16 cellular contexts compared by ENCODE assay signal in the genomic region with DNA sequence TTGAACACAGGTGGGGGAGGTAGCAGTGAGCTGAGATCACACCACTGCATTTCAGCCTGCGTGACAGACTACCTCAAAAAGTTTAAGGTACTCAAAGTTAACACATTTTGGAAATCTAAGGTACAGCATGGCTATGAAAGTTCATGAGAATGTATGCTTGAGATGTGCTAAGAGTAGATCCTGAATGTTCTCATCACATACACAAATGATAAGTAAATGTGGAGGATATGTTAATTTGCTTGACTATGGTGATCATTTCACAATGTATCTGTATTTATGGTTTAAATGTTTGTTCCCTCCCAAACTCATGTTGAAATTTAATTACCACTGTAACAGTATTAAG. TPM values are rescaled to one million over a fixed set of nuclear protein-coding genes. Genes with fewer than 3 reads are reported as not detected.
DNase-seq lines count a peak whose midpoint lies in the region; ATAC-seq and TF ChIP-seq lines count a peak whose summit lies in the region.
"Had no signal": no experiment of that assay in that cellular context is flagged by ENCODE, and none has a peak within 500 bp of the region (broad histone marks: within the 10 kb centered on the region; RNA-seq: fewer than 3 reads in every experiment).

No MANE protein-coding gene starts in this region.

- no peak for ATAC-seq in GM19035 (IDR thresholded peaks at IDR 0.05; ENCODE audit: unreplicated experiment)

- no CpG with 5 or more reads among the region's 1 CpG for WGBS in H9 (ENCODE audit: extremely low coverage, insufficient read length, low lambda C conversion rate)

- H3K27me3 Mint-ChIP-seq in T-helper 2 cell treated with Interferon-gamma antibody and Interleukin-4, amounts not matched to agents 5 μg/mL and 100 μg/mL, for 36 hours (ENCODE audit: low read depth): no peaks in the 10 kb centered on the region
- H3K27me3 Mint-ChIP-seq in activated T-helper 2 cell treated with anti-CD3 and anti-CD28 coated beads, Interferon-gamma antibody, Interleukin-2, Interleukin-4, amounts not matched to agents 10 μg/mL and 5 μg/mL and 100 μg/mL, durations not matched to agents 14 hours and 24 hours and 36 hours (ENCODE audit: low read depth): no peaks in the 10 kb centered on the region
- H3K27me3 Mint-ChIP-seq in nephron (ENCODE audit: low read depth): no peaks in the 10 kb centered on the region
- H3K27me3 Mint-ChIP-seq in H9 (ENCODE audit: low read depth): no peaks in the 10 kb centered on the region

- no peak overlapping the region for H4K5ac ChIP-seq in H9 (ENCODE audit: insufficient read length, low read depth, low read length)

- H4K91ac ChIP-seq in H9 (ENCODE audit: insufficient read length, low read depth, low read length): no peak overlapping the region

- no peak overlapping the region for H2BK120ac ChIP-seq in H9 (ENCODE audit: low read depth, low read length, poor library complexity, severe bottlenecking)

- no peak for DNase-seq in T-helper 2 cell treated with Interferon-gamma antibody and Interleukin-4, amounts not matched to agents 5 μg/mL and 100 μg/mL, for 36 hours (ENCODE audit: low spot score)
- no peak for DNase-seq in T-helper 2 cell
- DNase-seq in activated T-helper 2 cell treated with anti-CD3 and anti-CD28 coated beads, Interferon-gamma antibody, Interleukin-2, Interleukin-4, amounts not matched to agents 10 μg/mL and 5 μg/mL and 100 μg/mL, durations not matched to agents 14 hours and 24 hours and 36 hours (ENCODE audit: low spot score): no peak
- DNase-seq in stimulated activated CD4-positive, alpha-beta T cell treated with anti-CD3 and anti-CD28 coated beads, Interleukin-12 subunit alpha, Interleukin-12 subunit beta, amount 100 ng/mL, for 4 hours: no peak
- no peak for DNase-seq in H9
- DNase-seq: 8988T, aorta, NCI-H1694 treated with DMSO at 0.1 percent for 48 hours, NCI-H446, nucleus accumbens, SK-N-SH had no signal

- H3K23me2 ChIP-seq in H9 (ENCODE audit: insufficient read length, low read depth, low read length, poor library complexity, severe bottlenecking): no peaks in the 10 kb centered on the region

- H2AK5ac ChIP-seq in H9 (ENCODE audit: insufficient read length, low read length): no peak overlapping the region

- TF ChIP-seq CTCF in nephron (IDR thresholded peaks at IDR 0.05; ENCODE audit: unreplicated experiment in 3 of 3) (no peak), H9 (conservative IDR thresholded peaks at IDR 0.05) (no peak)

- H2BK12ac ChIP-seq in H9 (ENCODE audit: insufficient read length, low read depth, low read length): no peak overlapping the region

- H3K36me3 ChIP-seq in KOPT-K1 (ENCODE audit: insufficient read depth, low read length): no peaks in the 10 kb centered on the region

- H3K4me3 Mint-ChIP-seq in T-helper 2 cell treated with Interferon-gamma antibody and Interleukin-4, amounts not matched to agents 5 μg/mL and 100 μg/mL, for 36 hours: peak overlapping the region; percentile 60
- H3K4me3 Mint-ChIP-seq in activated T-helper 2 cell treated with anti-CD3 and anti-CD28 coated beads, Interferon-gamma antibody, Interleukin-2, Interleukin-4, amounts not matched to agents 10 μg/mL and 5 μg/mL and 100 μg/mL, durations not matched to agents 14 hours and 24 hours and 36 hours (ENCODE audit: low read depth): no peak overlapping the region
- H3K4me3 Mint-ChIP-seq in nephron (no peak overlapping the region), H9 (no peak overlapping the region)

- no peaks in the 10 kb centered on the region for H3K79me2 ChIP-seq in H9 (ENCODE audit: insufficient read depth, low read length)

- H3K27me3 ChIP-seq in H9 (ENCODE audit: insufficient read depth, low read length): no peaks in the 10 kb centered on the region

- no peak overlapping the region for H3T11ph ChIP-seq in H9 (ENCODE audit: low read length)

- peak overlapping the region; percentile 93 for H3K27ac Mint-ChIP-seq in T-helper 2 cell treated with Interferon-gamma antibody and Interleukin-4, amounts not matched to agents 5 μg/mL and 100 μg/mL, for 36 hours
- H3K27ac Mint-ChIP-seq in activated T-helper 2 cell treated with anti-CD3 and anti-CD28 coated beads, Interferon-gamma antibody, Interleukin-2, Interleukin-4, amounts not matched to agents 10 μg/mL and 5 μg/mL and 100 μg/mL, durations not matched to agents 14 hours and 24 hours and 36 hours: peak overlapping the region; percentile 94
- H3K27ac Mint-ChIP-seq in nephron (peak overlapping the region in 2 of 3 experiments; percentile 53 to 75), H9 (no peak overlapping the region)

- H2BK5ac ChIP-seq in H9 (ENCODE audit: insufficient read length, low read length): no peak overlapping the region

- H4K20me1 ChIP-seq in H9 (ENCODE audit: control insufficient read depth, insufficient read depth, insufficient read length): no peaks in the 10 kb centered on the region

- H2AFZ ChIP-seq in H9 (ENCODE audit: low read length): no peak overlapping the region

- H3K14ac ChIP-seq in H9 (ENCODE audit: insufficient read depth, low read length): no peak overlapping the region

- no peak overlapping the region for H3K9ac ChIP-seq in H9 (ENCODE audit: extremely low read depth, insufficient read length, low read length)
- H3K9ac ChIP-seq: SK-N-SH had no signal

- peak overlapping the region; percentile 70 for H3K27ac ChIP-seq in KOPT-K1 (ENCODE audit: low read depth, low read length, poor library complexity, severe bottlenecking)
- no peak overlapping the region for H3K27ac ChIP-seq in H9 (ENCODE audit: insufficient read length, low read depth, low read length)
- H3K27ac ChIP-seq: epithelial cell of prostate had no signal

- H3K4me2 ChIP-seq in H9 (ENCODE audit: insufficient read depth, insufficient read length, low read length): no peak overlapping the region
- H3K4me2 ChIP-seq: SK-N-SH had no signal

- no peak overlapping the region for H3K56ac ChIP-seq in H9 (ENCODE audit: insufficient read length, low read depth, low read length)

- H3K18ac ChIP-seq in H9 (ENCODE audit: insufficient read length, low read depth, low read length): no peak overlapping the region

- no peaks in the 10 kb centered on the region for H3K79me1 ChIP-seq in H9 (ENCODE audit: insufficient read depth, low read depth, low read length, poor library complexity, severe bottlenecking)

- peaks cover 30% of the 10 kb centered on the region for H3K9me3 Mint-ChIP-seq in T-helper 2 cell treated with Interferon-gamma antibody and Interleukin-4, amounts not matched to agents 5 μg/mL and 100 μg/mL, for 36 hours
- H3K9me3 Mint-ChIP-seq in activated T-helper 2 cell treated with anti-CD3 and anti-CD28 coated beads, Interferon-gamma antibody, Interleukin-2, Interleukin-4, amounts not matched to agents 10 μg/mL and 5 μg/mL and 100 μg/mL, durations not matched to agents 14 hours and 24 hours and 36 hours: peaks cover 18% of the 10 kb centered on the region
- H3K9me3 Mint-ChIP-seq in nephron: no peaks in the 10 kb centered on the region
- H3K9me3 Mint-ChIP-seq in H9: no peaks in the 10 kb centered on the region; a peak in 2 of 5 replicates

- H3K4ac ChIP-seq in H9 (ENCODE audit: low read depth, low read length): no peak overlapping the region

- no peak overlapping the region for H4K8ac ChIP-seq in H9 (replicated peaks; ENCODE audit: insufficient read length, low read depth, low read length)

- intact Hi-C loops in activated T-helper 2 cell treated with anti-CD3 and anti-CD28 coated beads, Interferon-gamma antibody, Interleukin-2, Interleukin-4, amounts not matched to agents 10 μg/mL and 5 μg/mL and 100 μg/mL, durations not matched to agents 14 hours and 24 hours and 36 hours (cut with micrococcal nuclease): no loop called here

- H2BK20ac ChIP-seq in H9 (ENCODE audit: low read depth, low read length, poor library complexity, severe bottlenecking): no peak overlapping the region

- H3K4me1 Mint-ChIP-seq in T-helper 2 cell treated with Interferon-gamma antibody and Interleukin-4, amounts not matched to agents 5 μg/mL and 100 μg/mL, for 36 hours (ENCODE audit: low read depth): peaks cover 73% of the 10 kb centered on the region
- H3K4me1 Mint-ChIP-seq in activated T-helper 2 cell treated with anti-CD3 and anti-CD28 coated beads, Interferon-gamma antibody, Interleukin-2, Interleukin-4, amounts not matched to agents 10 μg/mL and 5 μg/mL and 100 μg/mL, durations not matched to agents 14 hours and 24 hours and 36 hours (ENCODE audit: low read depth): peaks cover 71% of the 10 kb centered on the region
- H3K4me1 Mint-ChIP-seq in nephron (peaks cover 67% of the 10 kb centered on the region), H9 (peaks cover 55 to 60% of the 10 kb centered on the region in 2 experiments)

- H3K9me3 ChIP-seq in KOPT-K1 (ENCODE audit: insufficient read depth, low read length, poor library complexity, severe bottlenecking) (no peaks in the 10 kb centered on the region), H9 (ENCODE audit: control insufficient read depth, low read depth, low read length) (no peaks in the 10 kb centered on the region)
- H3K9me3 ChIP-seq: SK-N-SH had no signal

- H3K4me1 ChIP-seq in H9 (ENCODE audit: insufficient read depth, low read length): peaks cover 11% of the 10 kb centered on the region

- peaks cover 27% of the 10 kb centered on the region for H3K36me3 Mint-ChIP-seq in T-helper 2 cell treated with Interferon-gamma antibody and Interleukin-4, amounts not matched to agents 5 μg/mL and 100 μg/mL, for 36 hours (ENCODE audit: low read depth)
- peaks cover 38% of the 10 kb centered on the region for H3K36me3 Mint-ChIP-seq in activated T-helper 2 cell treated with anti-CD3 and anti-CD28 coated beads, Interferon-gamma antibody, Interleukin-2, Interleukin-4, amounts not matched to agents 10 μg/mL and 5 μg/mL and 100 μg/mL, durations not matched to agents 14 hours and 24 hours and 36 hours (ENCODE audit: low read depth)
- H3K36me3 Mint-ChIP-seq in nephron (ENCODE audit: low read depth) (no peaks in the 10 kb centered on the region), H9 (ENCODE audit: insufficient read depth in 1 of 3, low read depth in 3 of 3) (0 out of 7 replicates have a peak, but pooled peaks cover 0 to 4% (median 0%) of the 10 kb centered on the region in 3 experiments)

- no peak overlapping the region for H3K23ac ChIP-seq in H9 (ENCODE audit: insufficient read length, low read depth, low read length)

- H2BK15ac ChIP-seq in H9 (ENCODE audit: low read depth, low read length): no peak overlapping the region

RNA-seq across cellular contexts. Expression of gene SERPINB1, which starts 20.1 kb away (rescaled TPM):
- 102 and 103 TPM in 2 replicates for total RNA-seq in activated T-helper 2 cell treated with anti-CD3 and anti-CD28 coated beads, Interferon-gamma antibody, Interleukin-2, Interleukin-4, amounts not matched to agents 10 μg/mL and 5 μg/mL and 100 μg/mL, durations not matched to agents 14 hours and 24 hours and 36 hours
- total RNA-seq in H9 (2021): 18.4 and 20.5 TPM in 2 replicates
- total RNA-seq: G401 had no signal

RNA-seq across cellular contexts. Expression of gene SERPINB9, which starts 41.3 kb away (rescaled TPM):
- 120 and 123 TPM in 2 replicates for total RNA-seq in activated T-helper 2 cell treated with anti-CD3 and anti-CD28 coated beads, Interferon-gamma antibody, Interleukin-2, Interleukin-4, amounts not matched to agents 10 μg/mL and 5 μg/mL and 100 μg/mL, durations not matched to agents 14 hours and 24 hours and 36 hours
- total RNA-seq in H9 (2021): 382 and 390 TPM in 2 replicates

Comparison
In these comparisons a context has a peak if more than half of its experiments do, and no peak if none do; other contexts are left out.
1. H3K27ac Mint-ChIP-seq: peak in T-helper 2 cell treated with Interferon-gamma antibody and Interleukin-4, amounts not matched to agents 5 μg/mL and 100 μg/mL, for 36 hours (single experiment), activated T-helper 2 cell treated with anti-CD3 and anti-CD28 coated beads, Interferon-gamma antibody, Interleukin-2, Interleukin-4, amounts not matched to agents 10 μg/mL and 5 μg/mL and 100 μg/mL, durations not matched to agents 14 hours and 24 hours and 36 hours (single experiment) and nephron (2 of 3); none in H9 (0 of 3).